ENCODE assay signal across 8 cellular contexts in the genomic region with DNA sequence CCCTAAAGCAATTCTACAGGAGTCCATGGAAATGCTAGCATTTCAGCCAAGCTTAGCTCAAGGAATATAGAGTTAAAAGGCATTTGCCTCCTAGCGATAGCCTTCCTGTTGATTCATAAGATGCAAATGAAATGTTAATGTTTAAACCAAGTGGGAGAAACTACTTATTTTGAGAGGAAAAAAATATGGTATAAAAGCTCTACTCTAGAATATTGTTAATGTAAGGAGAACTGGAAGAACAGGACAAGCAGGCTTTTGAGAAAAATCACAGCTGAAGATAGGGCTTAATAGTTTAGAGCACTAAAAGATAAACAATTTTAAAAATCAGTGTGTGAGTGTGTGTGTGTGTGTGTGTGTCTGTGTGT. TPM values are rescaled to one million over a fixed set of nuclear protein-coding genes. Genes with fewer than 3 reads are reported as not detected.
DNase-seq lines count a peak whose midpoint lies in the region; ATAC-seq and TF ChIP-seq lines count a peak whose summit lies in the region.

No MANE protein-coding gene starts in this region.

- peak overlapping the region in 7 of 8 donors; percentile 18 to 97 (median 93) for H3K4me3 Mint-ChIP-seq in CD4-positive, alpha-beta memory T cell
- H3K4me3 Mint-ChIP-seq in nephron, result peak overlapping the region; percentile 93 to 96 (median 93)

- CTCF ChIA-PET in CD4-positive, alpha-beta memory T cell (lab: Charles Lee; ENCODE audit: partially characterized antibody), result no interaction called here
- CTCF ChIA-PET in OCI-LY7 (lab: Charles Lee; ENCODE audit: unreplicated experiment), result no interaction called here

- peak overlapping the region; percentile 94 for H3K4me2 ChIP-seq in OCI-LY7 (ENCODE audit: low read length)

- no peaks in the 10 kb centered on the region for H3K9me3 ChIP-seq in CD4-positive, alpha-beta memory T cell (ENCODE audit: control insufficient read depth in 1 of 2, low read length in 2 of 2)
- H3K9me3 ChIP-seq in OCI-LY7 (ENCODE audit: low read length) (no peaks in the 10 kb centered on the region), endocrine pancreas (ENCODE audit: control insufficient read depth, low read length) (no peaks in the 10 kb centered on the region), testis (no peaks in the 10 kb centered on the region)

- peak overlapping the region in 2 of 7 donors; percentile 22 to 97 for H3K27ac Mint-ChIP-seq in CD4-positive, alpha-beta memory T cell
- H3K27ac Mint-ChIP-seq in nephron, result peak overlapping the region; percentile 82 to 99 (median 94)

- no peaks in the 10 kb centered on the region for H3K9me2 ChIP-seq in OCI-LY7 (ENCODE audit: insufficient read depth, low read length)

- no peaks in the 10 kb centered on the region for H3K36me3 ChIP-seq in CD4-positive, alpha-beta memory T cell (ENCODE audit: insufficient read depth, low read length)
- H3K36me3 ChIP-seq in OCI-LY7 (ENCODE audit: insufficient read depth, low read length) (no peaks in the 10 kb centered on the region), endocrine pancreas (ENCODE audit: control insufficient read depth, insufficient read depth, low read length) (no peaks in the 10 kb centered on the region), testis (ENCODE audit: low read depth, missing control alignments) (no peaks in the 10 kb centered on the region)

- WGBS in testis, 2 donors, result 22 to 34% methylated on average over 1 of the region's 1 CpG

- no peak overlapping the region for H3K4me3 ChIP-seq in CD4-positive, alpha-beta memory T cell (ENCODE audit: low read length in 2 of 2)
- peak overlapping the region; percentile 74 for H3K4me3 ChIP-seq in OCI-LY7 (ENCODE audit: low read depth, low read length, poor library complexity, severe bottlenecking)
- peak overlapping the region; percentile 97 for H3K4me3 ChIP-seq in endocrine pancreas (ENCODE audit: control insufficient read depth, insufficient read depth, low read length)
- H3K4me3 ChIP-seq in testis, result peak overlapping the region in 1 of 2 donors; percentile 69

- no peak for DNase-seq in CD4-positive, alpha-beta memory T cell
- DNase-seq in OCI-LY7 (ENCODE audit: low spot score), result no peak
- no peak for DNase-seq in testis
- no peak for DNase-seq in KG1 (lab: John Stamatoyannopoulos, UW)

- H3K4me1 Mint-ChIP-seq in CD4-positive, alpha-beta memory T cell, result peaks cover 13 to 47% (median 26%) of the 10 kb centered on the region in 4 donors
- peaks cover 33% of the 10 kb centered on the region for H3K4me1 Mint-ChIP-seq in nephron

- intact Hi-C loops in CD4-positive, alpha-beta memory T cell (cut with micrococcal nuclease), result no loop called here
- intact Hi-C loops in OCI-LY7 (cut with micrococcal nuclease; ENCODE audit: unreplicated experiment), result loop anchor here (5.0 kb wide), 3 partner anchors 502 to 1093 kb away; a partner anchor contains a TSS
- intact Hi-C loops in testis (cut with DNase I; ENCODE audit: low total_unique reads), result no loop called here

- peak overlapping the region; percentile 94; the same call in 1 of the 2 replicates for H2AFZ ChIP-seq in OCI-LY7 (ENCODE audit: low read length)

- no peaks in the 10 kb centered on the region for H4K20me1 ChIP-seq in OCI-LY7 (ENCODE audit: insufficient read depth, low read length)

- no TSS peak for BruUV-seq in OCI-LY7 (replicated peaks; lab: Mats Ljungman, UMichigan)

- ATAC-seq in HG03460 (IDR thresholded peaks at IDR 0.05; ENCODE audit: unreplicated experiment) (no peak), HG03457 (IDR thresholded peaks at IDR 0.05; ENCODE audit: unreplicated experiment) (no peak)

- H3K4me1 ChIP-seq in CD4-positive, alpha-beta memory T cell (ENCODE audit: insufficient read depth, low read length), result peaks cover 21% of the 10 kb centered on the region
- H3K4me1 ChIP-seq in OCI-LY7 (ENCODE audit: insufficient read depth, low read length, poor library complexity, severe bottlenecking) (peaks cover 17% of the 10 kb centered on the region), endocrine pancreas (ENCODE audit: control insufficient read depth, insufficient read depth, low read length) (peaks cover 6% of the 10 kb centered on the region), testis (peaks cover 4% of the 10 kb centered on the region)

- POLR2A ChIA-PET in CD4-positive, alpha-beta memory T cell (lab: Charles Lee; ENCODE audit: partially characterized antibody), result no interaction called here
- POLR2A ChIA-PET in OCI-LY7 (lab: Charles Lee), result interaction anchor here (0.7 to 2.5 kb wide), 5 partner anchors 9 to 153 kb away, joined by 3 to 15 read pairs (median 3); no protein-coding TSS in a partner anchor

- no peak for TF ChIP-seq CTCF in OCI-LY7 (conservative IDR thresholded peaks at IDR 0.05; ENCODE audit: low read length)
- no peak for TF ChIP-seq CTCF in nephron (IDR thresholded peaks at IDR 0.05; ENCODE audit: unreplicated experiment in 3 of 3)
- TF ChIP-seq CTCF in testis (IDR thresholded peaks at IDR 0.05), result no peak

- no peaks in the 10 kb centered on the region for H3K27me3 ChIP-seq in CD4-positive, alpha-beta memory T cell (ENCODE audit: insufficient read depth, low read length)
- H3K27me3 ChIP-seq in endocrine pancreas (ENCODE audit: control insufficient read depth, insufficient read depth, low read length), result no peaks in the 10 kb centered on the region
- no peaks in the 10 kb centered on the region for H3K27me3 ChIP-seq in testis

- H3K27me3 Mint-ChIP-seq in CD4-positive, alpha-beta memory T cell, result peaks cover 5 to 20% of the 10 kb centered on the region in 2 donors
- H3K27me3 Mint-ChIP-seq in nephron (ENCODE audit: low read depth), result peaks cover 7% of the 10 kb centered on the region

- H3K27ac ChIP-seq in CD4-positive, alpha-beta memory T cell (ENCODE audit: low read depth, low read length), result no peak overlapping the region
- H3K27ac ChIP-seq in OCI-LY7 (ENCODE audit: low read depth, low read length, poor library complexity, severe bottlenecking), result no peak overlapping the region
- H3K27ac ChIP-seq in testis, result no peak overlapping the region

- TF ChIP-seq POLR2A in testis (IDR thresholded peaks at IDR 0.05), result no peak

- H3K36me3 Mint-ChIP-seq in CD4-positive, alpha-beta memory T cell, result peaks cover 0 to 20% of the 10 kb centered on the region in 2 donors
- H3K36me3 Mint-ChIP-seq in nephron (ENCODE audit: low read depth), result no peaks in the 10 kb centered on the region

- H3K9me3 Mint-ChIP-seq in CD4-positive, alpha-beta memory T cell, result peaks cover 0 to 5% (median 0%) of the 10 kb centered on the region in 8 donors
- H3K9me3 Mint-ChIP-seq in nephron, result no peaks in the 10 kb centered on the region

- peaks cover 16% of the 10 kb centered on the region for H3K79me2 ChIP-seq in OCI-LY7 (ENCODE audit: insufficient read depth, low read depth, low read length)

- peak overlapping the region; percentile 94 for H3K9ac ChIP-seq in endocrine pancreas (ENCODE audit: control insufficient read depth, insufficient read depth, low read length)

RNA-seq across cellular contexts. Expression of a gene that starts 1.6 kb away (rescaled TPM):
- total RNA-seq in CD4-positive, alpha-beta memory T cell, result 10 to 100 TPM; 10.3 to 10.6 TPM
- 1 to 10 TPM; 5.5 to 6.8 TPM for polyA plus RNA-seq in CD4-positive, alpha-beta memory T cell
- total RNA-seq in OCI-LY7 (2014; rRNA removed; shearing (Covaris generic)), result 40.4 and 51.3 TPM in 2 replicates
- total RNA-seq in OCI-LY7 (2022), result 47.7 and 56.1 TPM in 2 replicates
- 1 to 10 TPM; 8.3 to 8.7 TPM for total RNA-seq in testis
- 9.0 TPM for polyA plus RNA-seq in testis (ENCODE audit: insufficient read depth, low read depth, low replicate concordance)

Comparison
In these comparisons a context has a peak if more than half of its experiments do, and no peak if none do; other contexts are left out.
1. H3K4me3 ChIP-seq: peak in OCI-LY7 (single experiment) and endocrine pancreas (single experiment); none in CD4-positive, alpha-beta memory T cell (0 of 2).